9 cellular contexts compared by ENCODE assay signal in genomic region chr16:75420987-75421819, GRCh38. TPM values are rescaled to one million over a fixed set of nuclear protein-coding genes. Genes with fewer than 3 reads are reported as not detected.
A peak's percentile ranks its signal among the peaks of the same experiment; 100 is the strongest.
DNase-seq lines count a peak whose midpoint lies in the region; ATAC-seq and TF ChIP-seq lines count a peak whose summit lies in the region.
"Had no signal": no experiment of that assay in that cellular context is flagged by ENCODE, and none has a peak within 500 bp of the region (broad histone marks: within the 10 kb centered on the region; RNA-seq: fewer than 3 reads in every experiment).

No MANE protein-coding gene starts in this region.

- peaks cover 38% of the 10 kb centered on the region for H3K4me1 Mint-ChIP-seq in activated naive CD8-positive, alpha-beta T cell treated with anti-CD3 and anti-CD28 coated beads, Interleukin-2, amount 50 U/mL, for 24 hours

- no peak for TF ChIP-seq CTCF in NB4 (IDR thresholded peaks at IDR 0.05; ENCODE audit: low read depth, low read length)

- no peak for TF ChIP-seq POLR2A in NB4 (IDR thresholded peaks at IDR 0.05; ENCODE audit: extremely low read depth, insufficient read length)

- H3K9me3 Mint-ChIP-seq in activated naive CD8-positive, alpha-beta T cell treated with anti-CD3 and anti-CD28 coated beads, Interleukin-2, amount 50 U/mL, for 24 hours: no peaks in the 10 kb centered on the region

- no peaks in the 10 kb centered on the region for H3K27me3 Mint-ChIP-seq in activated naive CD8-positive, alpha-beta T cell treated with anti-CD3 and anti-CD28 coated beads, Interleukin-2, amount 50 U/mL, for 24 hours

- peak; percentile 90 for ATAC-seq in GM21717 (IDR thresholded peaks at IDR 0.05; ENCODE audit: unreplicated experiment)
- peak; percentile 66 for ATAC-seq in activated naive CD8-positive, alpha-beta T cell treated with anti-CD3 and anti-CD28 coated beads, Interleukin-2, amount 50 U/mL, for 24 hours

- no CpG with 5 or more reads among the region's 8 CpGs for WGBS in iPS DF 6.9 (ENCODE audit: insufficient coverage, insufficient read length)

- H3K4me3 Mint-ChIP-seq in activated naive CD8-positive, alpha-beta T cell treated with anti-CD3 and anti-CD28 coated beads, Interleukin-2, amount 50 U/mL, for 24 hours: peak overlapping the region; percentile 43

- H3K36me3 Mint-ChIP-seq in activated naive CD8-positive, alpha-beta T cell treated with anti-CD3 and anti-CD28 coated beads, Interleukin-2, amount 50 U/mL, for 24 hours (ENCODE audit: low read depth): peaks cover 10% of the 10 kb centered on the region

- H3K36me3 ChIP-seq in iPS DF 6.9 (ENCODE audit: control insufficient read depth, insufficient read depth, low read length): no peaks in the 10 kb centered on the region

- in situ Hi-C loops in Caki2 (cut with HindIII; ENCODE audit: low pct_unique_long_range_greater_than_20kb, low sequenced_read_pairs): no loop called here

- DNase-seq in Caki2 (ENCODE audit: low read depth) (peak; percentile 44), NB4 (ENCODE audit: low read depth) (peak; percentile 89), iPS DF 6.9 (ENCODE audit: low read depth, low spot score) (peak; percentile 47), smooth muscle cell of the brain vasculature (ENCODE audit: low read depth, low spot score) (peak; percentile 24), RKO (ENCODE audit: low spot score) (no peak), pons (ENCODE audit: low spot score) (no peak)
- peak; percentile 52 for DNase-seq in activated naive CD8-positive, alpha-beta T cell treated with anti-CD3 and anti-CD28 coated beads, Interleukin-2, amount 50 U/mL, for 24 hours

- peak overlapping the region; percentile 48 for H3K27ac Mint-ChIP-seq in activated naive CD8-positive, alpha-beta T cell treated with anti-CD3 and anti-CD28 coated beads, Interleukin-2, amount 50 U/mL, for 24 hours

- H3K4me3 ChIP-seq in NB4 (ENCODE audit: low read depth, low read length): peak overlapping the region; percentile 4
- H3K4me3 ChIP-seq in iPS DF 6.9 (ENCODE audit: low read length): no peak overlapping the region

- H3K9me3 ChIP-seq in iPS DF 6.9 (ENCODE audit: control insufficient read depth, insufficient read depth, low read length): no peaks in the 10 kb centered on the region

- H3K4me1 ChIP-seq in iPS DF 6.9 (ENCODE audit: control insufficient read depth, insufficient read depth, low read length): no peaks in the 10 kb centered on the region

- no peaks in the 10 kb centered on the region for H3K27me3 ChIP-seq in iPS DF 6.9 (ENCODE audit: control insufficient read depth, insufficient read depth, low read length)

- no peak overlapping the region for H3K27ac ChIP-seq in iPS DF 6.9 (ENCODE audit: low read length)
- H3K27ac ChIP-seq: KMS-11 had no signal

RNA-seq across cellular contexts. Expression of gene CFDP1, which starts 12.1 kb away (rescaled TPM):
- total RNA-seq in Caki2 (2014; rRNA removed; shearing (Covaris generic); ENCODE audit: low replicate concordance): 34.9 and 64.6 TPM in 2 replicates

RNA-seq across cellular contexts. Expression of gene TMEM170A, which starts 43.3 kb away (rescaled TPM):
- 14.9 and 22.5 TPM in 2 replicates for total RNA-seq in Caki2 (2014; rRNA removed; shearing (Covaris generic); ENCODE audit: low replicate concordance)

Comparison
In these comparisons a context has a peak if more than half of its experiments do, and no peak if none do; other contexts are left out.
1. DNase-seq: peak in Caki2 (single experiment), NB4 (single experiment), activated naive CD8-positive, alpha-beta T cell treated with anti-CD3 and anti-CD28 coated beads, Interleukin-2, amount 50 U/mL, for 24 hours (single experiment), iPS DF 6.9 (single experiment) and smooth muscle cell of the brain vasculature (single experiment); none in RKO (single experiment) and pons (single experiment).